Comparison of ENCODE assay signal across 15 cellular contexts in genomic region chr1:117821382-117821755, GRCh38.
DNase-seq lines count a peak whose midpoint lies in the region; ATAC-seq and TF ChIP-seq lines count a peak whose summit lies in the region.
"Had no signal": no experiment of that assay in that cellular context is flagged by ENCODE, and none has a peak within 500 bp of the region (broad histone marks: within the 10 kb centered on the region; RNA-seq: fewer than 3 reads in every experiment).

No MANE protein-coding gene starts in this region.

- peaks cover 60% of the 10 kb centered on the region for H3K4me1 ChIP-seq in skeletal muscle satellite cell (ENCODE audit: control insufficient read depth, insufficient read depth, low read length)

- intact Hi-C loops in left ventricle myocardium superior (cut with micrococcal nuclease): no loop called here

- H3K4me2 ChIP-seq in skeletal muscle satellite cell (ENCODE audit: low read length): peak overlapping the region; percentile 36

- peak; percentile 36 for DNase-seq in EL
- no peak for DNase-seq in left ventricle myocardium superior
- DNase-seq in SKM-1 (lab: John Stamatoyannopoulos, UW; ENCODE audit: unreplicated experiment): no peak
- DNase-seq: activated CD4-positive, alpha-beta T cell treated with anti-CD3 and anti-CD28 coated beads, Interleukin-2, amount 50 U/mL, for 4 hours; activated T-cell treated with anti-CD3 and anti-CD28 coated beads, Interleukin-2, amount 50 U/mL, for 72 hours; DMS 273 treated with DMSO at 0.1 percent for 48 hours; H7; naive thymus-derived CD8-positive, alpha-beta T cell; stimulated activated CD4-positive, alpha-beta T cell treated with anti-CD3 and anti-CD28 coated beads, Interleukin-2, amount 100 ng/mL, for 24 hours had no signal

- no peaks in the 10 kb centered on the region for H3K36me3 ChIP-seq in skeletal muscle satellite cell (ENCODE audit: insufficient read depth, low read length)

- ATAC-seq in SK-N-SH treated with all-trans-retinoic acid at 6 μM for 48 hours: peak; percentile 34
- ATAC-seq in left ventricle myocardium superior: peak; percentile 30
- no peak for ATAC-seq in HG02981 (IDR thresholded peaks at IDR 0.05; ENCODE audit: unreplicated experiment)
- ATAC-seq in GM21786 (IDR thresholded peaks at IDR 0.05; ENCODE audit: unreplicated experiment): no peak
- ATAC-seq in HG03520 (IDR thresholded peaks at IDR 0.05; ENCODE audit: unreplicated experiment): no peak
- ATAC-seq: activated T-cell treated with anti-CD3 and anti-CD28 coated beads, Interleukin-2, amount 50 U/mL, for 72 hours; naive thymus-derived CD8-positive, alpha-beta T cell had no signal

- no peaks in the 10 kb centered on the region for H3K9me3 ChIP-seq in skeletal muscle satellite cell (replicated peaks; ENCODE audit: low read length)

- no peaks in the 10 kb centered on the region for H3K27me3 ChIP-seq in skeletal muscle satellite cell (ENCODE audit: control insufficient read depth, insufficient read depth, low read length)

- peak overlapping the region; percentile 36 for H3K4me3 ChIP-seq in skeletal muscle satellite cell (ENCODE audit: low read length)
- H3K4me3 ChIP-seq: SK-N-MC had no signal

- H3K9ac ChIP-seq in skeletal muscle satellite cell (ENCODE audit: low read depth, low read length): peak overlapping the region; percentile 58

TF ChIP-seq in SK-N-SH treated with all-trans-retinoic acid at 6 μM for 48 hours, 23 proteins besides CTCF, POLR2A, EP300 and RAD21:
- no peak for TF ChIP-seq SNAI2 (CRISPR knock-in tag; IDR thresholded peaks at IDR 0.05)

Comparison
In these comparisons a context has a peak if more than half of its experiments do, and no peak if none do; other contexts are left out.
1. ATAC-seq: peak in SK-N-SH treated with all-trans-retinoic acid at 6 μM for 48 hours (single experiment) and left ventricle myocardium superior (single experiment); none in HG02981 (single experiment), GM21786 (single experiment) and HG03520 (single experiment).